In the genomic region with DNA sequence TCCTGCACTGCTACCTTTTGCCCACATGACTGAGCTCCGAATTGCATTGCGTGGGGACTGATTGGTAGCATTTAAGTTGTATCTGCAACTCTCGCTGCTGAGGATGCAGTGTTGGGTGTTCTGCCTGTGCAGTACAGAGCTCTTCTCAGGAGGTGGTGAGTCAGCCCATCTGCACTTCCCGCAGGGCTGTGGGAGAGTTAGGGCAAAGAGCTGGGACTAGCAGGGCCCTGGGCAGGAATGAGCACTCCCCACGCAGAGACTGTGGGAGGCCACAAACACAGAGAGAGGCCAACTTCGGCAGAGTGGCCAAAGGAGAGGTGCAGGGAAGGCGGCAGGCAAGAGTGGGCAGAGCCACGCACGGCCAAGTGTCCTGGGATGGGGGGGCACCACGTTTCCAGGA, we compare ENCODE assay signal across 13 cellular contexts.
A peak's percentile ranks its signal among the peaks of the same experiment; 100 is the strongest.
DNase-seq lines count a peak whose midpoint lies in the region; ATAC-seq and TF ChIP-seq lines count a peak whose summit lies in the region.
"Had no signal": no experiment of that assay in that cellular context is flagged by ENCODE, and none has a peak within 500 bp of the region (broad histone marks: within the 10 kb centered on the region; RNA-seq: fewer than 3 reads in every experiment).

No MANE protein-coding gene starts in this region.

- no peak for ATAC-seq in HG02763 (IDR thresholded peaks at IDR 0.05; ENCODE audit: unreplicated experiment)

- in situ Hi-C loops in GM13976 (cut with MboI; ENCODE audit: low sequenced_read_pairs, unreplicated experiment) = no loop called here

- peaks cover 12% of the 10 kb centered on the region for H3K4me1 ChIP-seq in mesodermal cell (ENCODE audit: control insufficient read depth, insufficient read depth, low read length, poor library complexity, severe bottlenecking)

- no peak overlapping the region for H3K4me3 Mint-ChIP-seq in progenitor cell of endocrine pancreas (ENCODE audit: low read depth)

- no peak for TF ChIP-seq POLR2A in NB4 (IDR thresholded peaks at IDR 0.05; ENCODE audit: extremely low read depth, insufficient read length)

- no peaks in the 10 kb centered on the region for H3K9me3 ChIP-seq in mesodermal cell (ENCODE audit: control insufficient read depth, low read length)
- H3K9me3 ChIP-seq: vagina had no signal

- peak overlapping the region; percentile 62 for H3K27ac ChIP-seq in mesodermal cell (ENCODE audit: low read depth, low read length, severe bottlenecking)
- H3K27ac ChIP-seq: vagina had no signal

- no peaks in the 10 kb centered on the region for H3K9me3 Mint-ChIP-seq in progenitor cell of endocrine pancreas (ENCODE audit: low read depth)

- peaks cover 12% of the 10 kb centered on the region for H3K27me3 Mint-ChIP-seq in progenitor cell of endocrine pancreas

- DNase-seq in AG09309 (ENCODE audit: low read depth) = peak; percentile 48
- DNase-seq in NB4 (ENCODE audit: low read depth) = peak; percentile 14
- peak; percentile 59 for DNase-seq in dermis blood vessel endothelial cell
- DNase-seq in progenitor cell of endocrine pancreas (ENCODE audit: low spot score, unreplicated experiment) = no peak
- DNase-seq in stimulated activated naive CD4-positive, alpha-beta T cell treated with Interleukin-2 at 50 U/mL for 16 hours (lab: John Stamatoyannopoulos, UW) = no peak
- DNase-seq in GM13976 (ENCODE audit: low spot score) = no peak
- DNase-seq: activated naive CD4-positive, alpha-beta T cell treated with anti-CD3 and anti-CD28 coated beads, Interleukin-2, amount 50 U/mL, for 16 hours; C1 segment of cervical spinal cord; effector memory CD4-positive, alpha-beta T cell; T-helper 2 cell had no signal

- 78 to 85% methylated on average over 8 to 10 of the region's 10 CpGs for WGBS in mesodermal cell (ENCODE audit: insufficient coverage in 2 of 2), 2 experiments

- no peak overlapping the region for H3K4me3 ChIP-seq in AG09309 (ENCODE audit: control insufficient read depth, low read depth, low read length)
- no peak overlapping the region for H3K4me3 ChIP-seq in NB4 (ENCODE audit: low read depth, low read length)
- no peak overlapping the region for H3K4me3 ChIP-seq in mesodermal cell (ENCODE audit: extremely low read depth, insufficient read depth, low read length, poor library complexity, severe bottlenecking)
- H3K4me3 ChIP-seq: vagina had no signal

- TF ChIP-seq CTCF in AG09309 (IDR thresholded peaks at IDR 0.05; ENCODE audit: control insufficient read depth, insufficient read depth, low read depth, low read length, missing control alignments) (no peak), NB4 (IDR thresholded peaks at IDR 0.05; ENCODE audit: low read depth, low read length) (no peak), progenitor cell of endocrine pancreas (IDR thresholded peaks at IDR 0.05; ENCODE audit: unreplicated experiment) (no peak), GM13976 (IDR thresholded peaks at IDR 0.05; ENCODE audit: borderline replicate concordance, control extremely low read depth, extremely low read depth, insufficient read depth, missing control alignments) (no peak)

- no peak overlapping the region for H3K27ac Mint-ChIP-seq in progenitor cell of endocrine pancreas

- no peaks in the 10 kb centered on the region for H3K36me3 ChIP-seq in mesodermal cell (ENCODE audit: control insufficient read depth, insufficient read depth, low read length)
- H3K36me3 ChIP-seq: vagina had no signal

- no peaks in the 10 kb centered on the region for H3K36me3 Mint-ChIP-seq in progenitor cell of endocrine pancreas (ENCODE audit: insufficient read depth)

- H3K4me1 Mint-ChIP-seq in progenitor cell of endocrine pancreas (ENCODE audit: low read depth) = no peaks in the 10 kb centered on the region

Comparison
In these comparisons a context has a peak if more than half of its experiments do, and no peak if none do; other contexts are left out.
1. DNase-seq: peak in AG09309 (single experiment), NB4 (single experiment) and dermis blood vessel endothelial cell (single experiment); none in progenitor cell of endocrine pancreas (single experiment), stimulated activated naive CD4-positive, alpha-beta T cell treated with Interleukin-2 at 50 U/mL for 16 hours (single experiment) and GM13976 (single experiment).